In genomic region chr17:73645050-73645871, GRCh38 we compare ENCODE assay signal across 8 cellular contexts. TPM values are rescaled to one million over a fixed set of nuclear protein-coding genes. Genes with fewer than 3 reads are reported as not detected.
DNase-seq lines count a peak whose midpoint lies in the region; ATAC-seq and TF ChIP-seq lines count a peak whose summit lies in the region.

No MANE protein-coding gene starts in this region.

- no peaks in the 10 kb centered on the region for H3K9me3 ChIP-seq in suprapubic skin

- H3K9me3 Mint-ChIP-seq in activated B cell treated with CpG ODN at 0.5 μM for 24 hours, result no peaks in the 10 kb centered on the region
- no peaks in the 10 kb centered on the region for H3K9me3 Mint-ChIP-seq in endothelial cell (ENCODE audit: unreplicated experiment)

- H3K4me3 Mint-ChIP-seq in activated B cell treated with CpG ODN at 0.5 μM for 24 hours (peak overlapping the region; percentile 75), endothelial cell (ENCODE audit: unreplicated experiment) (peak overlapping the region; percentile 77)

- no peak for TF ChIP-seq POLR2A in suprapubic skin (IDR thresholded peaks at IDR 0.05)

- no peak overlapping the region for H3K27ac ChIP-seq in suprapubic skin

- WGBS in suprapubic skin, result 16% methylated on average over 17 of the region's 90 CpGs

- CTCF ChIA-PET in activated B cell treated with CpG ODN at 0.5 μM for 24 hours (lab: Charles Lee), result interaction anchor here (0.9 to 3.6 kb wide), 5 partner anchors 8 to 221 kb away, joined by 3 to 18 read pairs (median 14); no protein-coding TSS in a partner anchor

- H3K27me3 ChIP-seq in suprapubic skin, result peaks cover 81% of the 10 kb centered on the region

- no peak overlapping the region for H3K4me3 ChIP-seq in AG10803 (ENCODE audit: low read length)
- H3K4me3 ChIP-seq in suprapubic skin, result peak overlapping the region; percentile 52

- DNase-seq in AG10803 (ENCODE audit: low read depth) (peak; percentile 32), Kasumi-1 (lab: John Stamatoyannopoulos, UW) (peak; percentile 23 to 41), activated B cell treated with CpG ODN at 0.5 μM for 24 hours (peak; percentile 62), endothelial cell (ENCODE audit: low spot score) (peak; percentile 51), middle frontal gyrus (ENCODE audit: extremely low spot score, low spot score) (peak; percentile 32), suprapubic skin (ENCODE audit: low spot score in 2 of 2) (peak in 1 of 2 donors; percentile 65), amniotic stem cell (lab: John Stamatoyannopoulos, UW) (no peak)

- H3K36me3 ChIP-seq in suprapubic skin, result no peaks in the 10 kb centered on the region

- H3K4me1 ChIP-seq in suprapubic skin, result peaks cover 32% of the 10 kb centered on the region

- POLR2A ChIA-PET in activated B cell treated with CpG ODN at 0.5 μM for 24 hours (lab: Charles Lee), result interaction anchor here (1.7 to 2.1 kb wide), 3 partner anchors 54 to 78 kb away, joined by 7 to 10 read pairs (median 8); no protein-coding TSS in a partner anchor

- H3K27me3 Mint-ChIP-seq in activated B cell treated with CpG ODN at 0.5 μM for 24 hours, result peaks cover 4% of the 10 kb centered on the region
- H3K27me3 Mint-ChIP-seq in endothelial cell (ENCODE audit: unreplicated experiment), result peaks cover 12% of the 10 kb centered on the region

- TF ChIP-seq CTCF in AG10803 (conservative IDR thresholded peaks at IDR 0.05; ENCODE audit: low read length) (no peak), activated B cell treated with CpG ODN at 0.5 μM for 24 hours (IDR thresholded peaks at IDR 0.05) (no peak), endothelial cell (IDR thresholded peaks at IDR 0.05; ENCODE audit: unreplicated experiment) (no peak), suprapubic skin (IDR thresholded peaks at IDR 0.05) (no peak)

- H3K27ac Mint-ChIP-seq in activated B cell treated with CpG ODN at 0.5 μM for 24 hours, result no peak overlapping the region
- no peak overlapping the region for H3K27ac Mint-ChIP-seq in endothelial cell (ENCODE audit: unreplicated experiment)

- ATAC-seq in activated B cell treated with CpG ODN at 0.5 μM for 24 hours (ENCODE audit: low read depth) (peak; percentile 64), GM18517 (IDR thresholded peaks at IDR 0.05; ENCODE audit: unreplicated experiment) (no peak)

- H3K4me1 Mint-ChIP-seq in activated B cell treated with CpG ODN at 0.5 μM for 24 hours (peaks cover 27% of the 10 kb centered on the region), endothelial cell (ENCODE audit: unreplicated experiment) (peaks cover 9% of the 10 kb centered on the region)

- TF ChIP-seq EP300 in suprapubic skin (IDR thresholded peaks at IDR 0.05), result no peak

- H3K36me3 Mint-ChIP-seq in activated B cell treated with CpG ODN at 0.5 μM for 24 hours (ENCODE audit: low read depth) (no peaks in the 10 kb centered on the region), endothelial cell (ENCODE audit: low read depth, unreplicated experiment) (no peaks in the 10 kb centered on the region)

- intact Hi-C loops in activated B cell treated with CpG ODN at 0.5 μM for 24 hours (cut with micrococcal nuclease), result loop anchor here (1.0 to 10.0 kb wide), 4 partner anchors 67 to 560 kb away; partner anchors contain the start of gene RPL38

RNA-seq across cellular contexts. Expression of gene SDK2, which starts 1.0 kb away (rescaled TPM):
- 1.7 and 2.5 TPM in 2 replicates for total RNA-seq in activated B cell treated with CpG ODN at 0.5 μM for 24 hours
- total RNA-seq in endothelial cell (ENCODE audit: unreplicated experiment), result 2.4 TPM
- 1 to 10 TPM; 1.4 to 6.8 (median 3.3) TPM for total RNA-seq in suprapubic skin
